19 cellular contexts compared by ENCODE assay signal in genomic region chr18:67597759-67598158, GRCh38.
"Had no signal": no experiment of that assay in that cellular context is flagged by ENCODE, and none has a peak within 500 bp of the region (broad histone marks: within the 10 kb centered on the region; RNA-seq: fewer than 3 reads in every experiment).

No MANE protein-coding gene starts in this region.

- ATAC-seq: activated CD8-positive, alpha-beta memory T cell treated with anti-CD3 and anti-CD28 coated beads, Interleukin-2, amount 10 ng/mL, durations not matched to agents 7 days and 5 days; activated T-helper 17 cell treated with anti-CD3 and anti-CD28 coated beads, Interleukin-2, amount 50 U/mL, for 72 hours; mucosa of descending colon; naive thymus-derived CD4-positive, alpha-beta T cell; pancreas; stimulated activated naive B cell treated with anti-CD40 and anti-IgM and Interleukin-4, amounts not matched to agents 10 μg/mL and 1 μg/mL and 100 μg/mL, for 72 hours; upper lobe of right lung had no signal

- H3K4me3 ChIP-seq: colonic mucosa, left ventricle myocardium inferior, mucosa of descending colon, pancreas, sigmoid colon, spleen, thoracic aorta, upper lobe of right lung had no signal

- H3K9me3 ChIP-seq: colonic mucosa, pancreas, sigmoid colon, upper lobe of right lung had no signal

- H3K4me1 ChIP-seq: colonic mucosa, left ventricle myocardium inferior, pancreas, sigmoid colon, upper lobe of right lung had no signal

- DNase-seq: activated CD4-positive, alpha-beta memory T cell treated with anti-CD3 and anti-CD28 coated beads, Interleukin-2, amount 10 ng/mL, durations not matched to agents 7 days and 5 days; activated CD8-positive, alpha-beta memory T cell treated with anti-CD3 and anti-CD28 coated beads, Interleukin-2, amount 10 ng/mL, durations not matched to agents 7 days and 5 days; activated naive CD4-positive, alpha-beta T cell treated with anti-CD3 and anti-CD28 coated beads for 36 hours; anterior cingulate cortex; central memory CD4-positive, alpha-beta T cell; colonic mucosa; endodermal cell; kidney; left ventricle myocardium inferior; mesenchymal stem cell; mucosa of descending colon; naive thymus-derived CD4-positive, alpha-beta T cell; pancreas; sigmoid colon; spleen; stimulated activated naive B cell treated with anti-CD40 and anti-IgM and Interleukin-4, amounts not matched to agents 10 μg/mL and 1 μg/mL and 100 μg/mL, for 72 hours; upper lobe of right lung had no signal

- H3K27ac ChIP-seq: colonic mucosa, left ventricle myocardium inferior, pancreas, sigmoid colon, spleen, thoracic aorta, upper lobe of right lung had no signal

- H3K27me3 ChIP-seq: colonic mucosa, pancreas, sigmoid colon, spleen, upper lobe of right lung had no signal

- H3K36me3 ChIP-seq: colonic mucosa, left ventricle myocardium inferior, pancreas, sigmoid colon, spleen, thoracic aorta, upper lobe of right lung had no signal
